Comparison of ENCODE assay signal across 8 cellular contexts in the genomic region with DNA sequence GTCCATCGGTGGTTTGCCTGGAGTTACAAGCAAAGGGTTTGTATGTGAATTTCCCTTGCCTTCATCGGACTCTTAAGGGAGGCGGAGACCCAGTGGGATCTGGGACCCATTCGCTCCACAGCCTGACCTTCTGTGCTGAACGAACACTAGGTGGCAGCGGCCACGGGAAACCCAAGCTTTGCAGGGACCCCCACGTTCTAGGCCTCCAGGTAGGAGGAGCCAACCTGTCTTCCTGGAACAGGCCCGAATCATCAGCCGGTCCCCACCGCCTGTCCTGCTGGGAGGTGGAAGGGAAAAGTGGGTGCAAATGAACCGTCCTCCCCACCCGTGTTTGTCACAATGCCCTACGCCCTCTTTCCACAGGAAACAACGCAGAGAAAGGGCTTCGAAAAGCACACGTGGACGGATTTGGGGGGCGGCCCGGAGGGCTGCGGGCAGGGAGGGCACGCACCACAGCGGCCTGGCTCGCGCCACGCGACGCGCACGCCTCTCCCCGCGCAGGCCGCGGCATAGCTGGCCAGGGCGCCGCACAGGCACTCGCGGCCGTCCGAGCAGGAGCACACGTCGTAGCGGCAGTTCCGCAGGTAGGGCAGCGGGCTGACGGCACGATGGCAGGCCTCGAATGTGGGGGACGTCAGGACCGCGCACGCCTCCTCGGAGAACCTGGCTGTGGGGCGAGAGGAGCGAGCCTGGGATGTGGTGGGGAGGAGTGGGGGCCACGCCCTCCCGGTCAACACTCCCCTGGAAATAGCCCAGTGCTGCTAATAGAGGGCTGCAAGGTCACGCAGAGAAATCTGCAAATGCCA.
DNase-seq lines count a peak whose midpoint lies in the region; ATAC-seq and TF ChIP-seq lines count a peak whose summit lies in the region.

No MANE protein-coding gene starts in this region.

- TF ChIP-seq CTCF in AG04449 (IDR thresholded peaks at IDR 0.05; ENCODE audit: insufficient read depth, low read length, missing control alignments): peak; percentile 35

- H3K27ac Mint-ChIP-seq in activated naive CD4-positive, alpha-beta T cell treated with anti-CD3 and anti-CD28 coated beads, Interleukin-2, amount 50 U/mL, for 24 hours: no peak overlapping the region

- no peak overlapping the region for H3K4me3 ChIP-seq in AG04449 (ENCODE audit: low read depth, low read length)

- CTCF ChIA-PET in AG04449 (lab: Yijun Ruan, JAX): interaction anchor here (1.1 to 16.9 kb wide), 8 partner anchors 9 to 229 kb away, joined by 3 to 178 read pairs (median 12); no protein-coding TSS in a partner anchor

- peak overlapping the region; percentile 33 for H3K4me3 Mint-ChIP-seq in activated naive CD4-positive, alpha-beta T cell treated with anti-CD3 and anti-CD28 coated beads, Interleukin-2, amount 50 U/mL, for 24 hours

- H3K4me1 Mint-ChIP-seq in activated naive CD4-positive, alpha-beta T cell treated with anti-CD3 and anti-CD28 coated beads, Interleukin-2, amount 50 U/mL, for 24 hours: no peaks in the 10 kb centered on the region

- H3K9me3 Mint-ChIP-seq in activated naive CD4-positive, alpha-beta T cell treated with anti-CD3 and anti-CD28 coated beads, Interleukin-2, amount 50 U/mL, for 24 hours: no peaks in the 10 kb centered on the region

- intact Hi-C loops in left colon (cut with DNase I, micrococcal nuclease): no loop called here

- peaks cover 4% of the 10 kb centered on the region for H3K27me3 Mint-ChIP-seq in activated naive CD4-positive, alpha-beta T cell treated with anti-CD3 and anti-CD28 coated beads, Interleukin-2, amount 50 U/mL, for 24 hours

- DNase-seq in AG04449 (ENCODE audit: low read depth, low spot score) (no peak), HT-29 (ENCODE audit: low spot score) (peak; percentile 38), left colon (no peak), mucosa of gallbladder (ENCODE audit: low spot score) (no peak)

- ATAC-seq in left colon: peak; percentile 68
- no peak for ATAC-seq in HG03095 (IDR thresholded peaks at IDR 0.05; ENCODE audit: unreplicated experiment)
- no peak for ATAC-seq in HG03571 (IDR thresholded peaks at IDR 0.05; ENCODE audit: unreplicated experiment)
- ATAC-seq in GM21717 (IDR thresholded peaks at IDR 0.05; ENCODE audit: unreplicated experiment): no peak

- H3K36me3 Mint-ChIP-seq in activated naive CD4-positive, alpha-beta T cell treated with anti-CD3 and anti-CD28 coated beads, Interleukin-2, amount 50 U/mL, for 24 hours: no peaks in the 10 kb centered on the region

- POLR2A ChIA-PET in AG04449 (lab: Yijun Ruan, JAX): no interaction called here
